ENCODE assay signal across 26 cellular contexts in the genomic region with DNA sequence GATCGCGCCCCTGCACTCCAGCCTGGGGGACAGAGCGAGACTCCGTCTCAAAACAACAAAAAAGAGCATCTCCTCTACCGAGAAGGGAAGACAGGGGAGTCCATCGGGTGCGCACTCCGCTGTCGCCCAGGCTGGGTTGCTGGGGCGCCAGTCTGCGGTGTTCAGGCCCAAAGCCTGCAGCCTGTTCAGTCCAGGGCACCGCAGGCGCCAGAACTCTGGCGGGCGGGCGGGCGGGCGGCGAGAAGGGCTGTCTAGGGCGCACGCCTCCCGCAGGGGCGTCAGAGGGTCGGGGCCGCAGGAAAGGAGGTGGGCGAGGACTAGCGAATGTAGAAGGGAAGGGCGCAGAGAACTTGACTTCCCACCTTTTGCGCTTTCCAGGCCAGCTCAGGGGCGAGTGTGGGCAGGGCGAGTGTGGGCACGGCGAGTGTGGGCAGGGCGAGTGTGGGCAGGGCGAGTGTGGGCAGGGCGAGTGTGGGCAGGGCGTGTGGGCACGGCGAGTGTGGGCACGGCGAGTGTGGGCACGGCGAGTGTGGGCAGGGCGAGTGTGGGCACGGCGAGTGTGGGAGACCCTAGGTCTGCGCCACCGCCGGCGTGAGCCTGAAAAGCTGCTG. TPM values are rescaled to one million over a fixed set of nuclear protein-coding genes. Genes with fewer than 3 reads are reported as not detected.
A peak's percentile ranks its signal among the peaks of the same experiment; 100 is the strongest.
DNase-seq lines count a peak whose midpoint lies in the region; ATAC-seq and TF ChIP-seq lines count a peak whose summit lies in the region.
"Had no signal": no experiment of that assay in that cellular context is flagged by ENCODE, and none has a peak within 500 bp of the region (broad histone marks: within the 10 kb centered on the region; RNA-seq: fewer than 3 reads in every experiment).

No MANE protein-coding gene starts in this region.

- no peak for ATAC-seq in CD8-positive, alpha-beta T cell
- ATAC-seq in WTC11 (peak; percentile 18), GM21786 (IDR thresholded peaks at IDR 0.05; ENCODE audit: unreplicated experiment) (no peak), body of pancreas (no peak)
- ATAC-seq: foreskin keratinocyte had no signal

- no peak for TF ChIP-seq CTCF in CD8-positive, alpha-beta T cell (IDR thresholded peaks at IDR 0.05)
- TF ChIP-seq CTCF in WTC11 (IDR thresholded peaks at IDR 0.05) (no peak), body of pancreas (IDR thresholded peaks at IDR 0.05) (no peak)

- H3K4me3 ChIP-seq in ACC112 (ENCODE audit: low read depth, low read length) (peak overlapping the region; percentile 56; the same call in 1 of the 2 replicates), body of pancreas (no peak overlapping the region)
- no peak overlapping the region for H3K4me3 ChIP-seq in CD8-positive, alpha-beta T cell (ENCODE audit: low read depth, low read length)
- H3K4me3 ChIP-seq: SJSA1 had no signal

- no peak overlapping the region for H3K27ac Mint-ChIP-seq in CD8-positive, alpha-beta T cell
- H3K27ac Mint-ChIP-seq in WTC11 = no peak overlapping the region
- H3K27ac Mint-ChIP-seq: CD8-positive, alpha-beta memory T cell; nephron had no signal

- no peaks in the 10 kb centered on the region for H3K9me3 ChIP-seq in CD8-positive, alpha-beta T cell (ENCODE audit: low read length)
- H3K9me3 ChIP-seq in body of pancreas = no peaks in the 10 kb centered on the region
- H3K9me3 ChIP-seq: upper lobe of left lung had no signal

- H3K36me3 Mint-ChIP-seq in CD8-positive, alpha-beta T cell = no peaks in the 10 kb centered on the region
- no peaks in the 10 kb centered on the region for H3K36me3 Mint-ChIP-seq in WTC11
- H3K36me3 Mint-ChIP-seq: CD8-positive, alpha-beta memory T cell had no signal

- in situ Hi-C loops in G401 (cut with HindIII; ENCODE audit: low sequenced_read_pairs) = no loop called here

- peaks cover 9% of the 10 kb centered on the region for H3K4me1 Mint-ChIP-seq in CD8-positive, alpha-beta T cell (ENCODE audit: low read depth)
- peaks cover 5% of the 10 kb centered on the region; the same call in 1 of the 2 replicates for H3K4me1 Mint-ChIP-seq in WTC11

- CTCF ChIA-PET in CD8-positive, alpha-beta T cell (lab: Charles Lee) = interaction anchor here (1.0 to 1.2 kb wide), 2 partner anchors 77 to 178 kb away, joined by 3 to 4 read pairs; no protein-coding TSS in a partner anchor
- CTCF ChIA-PET in WTC11 (lab: Charles Lee) = interaction anchor here (0.5 to 2.6 kb wide), 9 partner anchors 10 to 476 kb away, joined by 3 to 7 read pairs (median 5); a partner anchor contains a TSS

- H3K27me3 Mint-ChIP-seq in CD8-positive, alpha-beta T cell (ENCODE audit: low read depth) = peaks cover 59% of the 10 kb centered on the region
- H3K27me3 Mint-ChIP-seq in WTC11 (ENCODE audit: low read depth) = peaks cover 58% of the 10 kb centered on the region

- H3K27me3 ChIP-seq in ACC112 (ENCODE audit: insufficient read depth, low read length) (peaks cover 70% of the 10 kb centered on the region), body of pancreas (no peaks in the 10 kb centered on the region)
- H3K27me3 ChIP-seq in CD8-positive, alpha-beta T cell (ENCODE audit: insufficient read depth, low read length) = peaks cover 32% of the 10 kb centered on the region

- H3K4me3 Mint-ChIP-seq in CD8-positive, alpha-beta T cell = peak overlapping the region; percentile 64
- H3K4me3 Mint-ChIP-seq in WTC11 = peak overlapping the region; percentile 79
- H3K4me3 Mint-ChIP-seq: nephron had no signal

- WGBS in body of pancreas, 2 donors = 31 to 61% methylated on average over 18 to 48 of the region's 50 CpGs

- no peak for TF ChIP-seq POLR2A in body of pancreas (IDR thresholded peaks at IDR 0.05)

- H3K4me1 ChIP-seq in ACC112 (ENCODE audit: control insufficient read depth, insufficient read depth, low read length, unreplicated experiment) = no peaks in the 10 kb centered on the region
- peaks cover 14% of the 10 kb centered on the region for H3K4me1 ChIP-seq in CD8-positive, alpha-beta T cell (ENCODE audit: insufficient read depth, low read length)
- peaks cover 10% of the 10 kb centered on the region for H3K4me1 ChIP-seq in body of pancreas
- H3K4me1 ChIP-seq: foreskin keratinocyte, SJSA1 had no signal

- no peaks in the 10 kb centered on the region for H3K9me3 Mint-ChIP-seq in CD8-positive, alpha-beta T cell
- no peaks in the 10 kb centered on the region for H3K9me3 Mint-ChIP-seq in WTC11
- H3K9me3 Mint-ChIP-seq: nephron had no signal

- no peaks in the 10 kb centered on the region for H3K79me2 ChIP-seq in ACC112 (ENCODE audit: control insufficient read depth, insufficient read depth, low read length, unreplicated experiment)

- no peak for DNase-seq in CD8-positive, alpha-beta T cell
- DNase-seq in WTC11 (ENCODE audit: low spot score) (no peak), iPS-NIHi7 (ENCODE audit: extremely low spot score) (peak; percentile 28), G401 (ENCODE audit: low spot score) (no peak), body of pancreas (no peak)
- DNase-seq in stimulated activated CD4-positive, alpha-beta T cell treated with anti-CD3 and anti-CD28 coated beads, Interleukin-12 subunit alpha, Interleukin-12 subunit beta, amount 100 ng/mL, for 4 hours = no peak
- DNase-seq: activated CD8-positive, alpha-beta memory T cell treated with anti-CD3 and anti-CD28 coated beads for 24 hours; amniotic stem cell; CD8-positive, alpha-beta memory T cell; DMS79; dorsolateral prefrontal cortex; foreskin keratinocyte; NCI-H1048; NCI-H2029 treated with DMSO at 0.1 percent for 48 hours; NCI-H446 treated with DMSO at 0.1 percent for 48 hours; stimulated activated CD4-positive, alpha-beta T cell treated with anti-CD3 and anti-CD28 coated beads, Interleukin-2, amount 100 ng/mL, for 48 hours; upper lobe of left lung had no signal

- no peaks in the 10 kb centered on the region for H3K36me3 ChIP-seq in ACC112 (ENCODE audit: insufficient read depth, low read length)
- no peaks in the 10 kb centered on the region for H3K36me3 ChIP-seq in CD8-positive, alpha-beta T cell (ENCODE audit: insufficient read depth, low read length)
- no peaks in the 10 kb centered on the region for H3K36me3 ChIP-seq in body of pancreas (replicated peaks in 1 of 2; ENCODE audit: insufficient read depth in 1 of 2, low read depth in 2 of 2)
- H3K36me3 ChIP-seq: SJSA1, upper lobe of left lung had no signal

- POLR2A ChIA-PET in CD8-positive, alpha-beta T cell (lab: Charles Lee) = no interaction called here
- POLR2A ChIA-PET in WTC11 (lab: Charles Lee) = no interaction called here

- H3K27ac ChIP-seq in ACC112 (ENCODE audit: low read depth, low read length) (no peak overlapping the region), body of pancreas (no peak overlapping the region)
- H3K27ac ChIP-seq in CD8-positive, alpha-beta T cell (ENCODE audit: low read depth, low read length) = no peak overlapping the region
- H3K27ac ChIP-seq: dorsolateral prefrontal cortex, foreskin keratinocyte, SJSA1, upper lobe of left lung had no signal

- no peak overlapping the region for H2AFZ ChIP-seq in ACC112 (ENCODE audit: low read length, unreplicated experiment)

- intact Hi-C loops in CD8-positive, alpha-beta T cell (cut with DNase I, micrococcal nuclease) = no loop called here
- intact Hi-C loops in body of pancreas (cut with DNase I) = no loop called here

TF ChIP-seq in WTC11, 78 proteins besides CTCF, POLR2A, EP300 and RAD21 (continues in another document):
- TF ChIP-seq SOX15 (CRISPR knock-in tag; IDR thresholded peaks at IDR 0.05) = no peak
- no peak for TF ChIP-seq NFE2L1 (CRISPR knock-in tag; IDR thresholded peaks at IDR 0.05)
- TF ChIP-seq, protein P1, sequence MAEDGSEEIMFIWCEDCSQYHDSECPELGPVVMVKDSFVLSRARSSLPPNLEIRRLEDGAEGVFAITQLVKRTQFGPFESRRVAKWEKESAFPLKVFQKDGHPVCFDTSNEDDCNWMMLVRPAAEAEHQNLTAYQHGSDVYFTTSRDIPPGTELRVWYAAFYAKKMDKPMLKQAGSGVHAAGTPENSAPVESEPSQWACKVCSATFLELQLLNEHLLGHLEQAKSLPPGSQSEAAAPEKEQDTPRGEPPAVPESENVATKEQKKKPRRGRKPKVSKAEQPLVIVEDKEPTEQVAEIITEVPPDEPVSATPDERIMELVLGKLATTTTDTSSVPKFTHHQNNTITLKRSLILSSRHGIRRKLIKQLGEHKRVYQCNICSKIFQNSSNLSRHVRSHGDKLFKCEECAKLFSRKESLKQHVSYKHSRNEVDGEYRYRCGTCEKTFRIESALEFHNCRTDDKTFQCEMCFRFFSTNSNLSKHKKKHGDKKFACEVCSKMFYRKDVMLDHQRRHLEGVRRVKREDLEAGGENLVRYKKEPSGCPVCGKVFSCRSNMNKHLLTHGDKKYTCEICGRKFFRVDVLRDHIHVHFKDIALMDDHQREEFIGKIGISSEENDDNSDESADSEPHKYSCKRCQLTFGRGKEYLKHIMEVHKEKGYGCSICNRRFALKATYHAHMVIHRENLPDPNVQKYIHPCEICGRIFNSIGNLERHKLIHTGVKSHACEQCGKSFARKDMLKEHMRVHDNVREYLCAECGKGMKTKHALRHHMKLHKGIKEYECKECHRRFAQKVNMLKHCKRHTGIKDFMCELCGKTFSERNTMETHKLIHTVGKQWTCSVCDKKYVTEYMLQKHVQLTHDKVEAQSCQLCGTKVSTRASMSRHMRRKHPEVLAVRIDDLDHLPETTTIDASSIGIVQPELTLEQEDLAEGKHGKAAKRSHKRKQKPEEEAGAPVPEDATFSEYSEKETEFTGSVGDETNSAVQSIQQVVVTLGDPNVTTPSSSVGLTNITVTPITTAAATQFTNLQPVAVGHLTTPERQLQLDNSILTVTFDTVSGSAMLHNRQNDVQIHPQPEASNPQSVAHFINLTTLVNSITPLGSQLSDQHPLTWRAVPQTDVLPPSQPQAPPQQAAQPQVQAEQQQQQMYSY (CRISPR knock-in tag; IDR thresholded peaks at IDR 0.05) = no peak
- TF ChIP-seq FOXJ3 (CRISPR knock-in tag; IDR thresholded peaks at IDR 0.05; ENCODE audit: borderline replicate concordance) = no peak
- no peak for TF ChIP-seq TEAD4 (CRISPR knock-in tag; IDR thresholded peaks at IDR 0.05)
- TF ChIP-seq, protein P2, sequence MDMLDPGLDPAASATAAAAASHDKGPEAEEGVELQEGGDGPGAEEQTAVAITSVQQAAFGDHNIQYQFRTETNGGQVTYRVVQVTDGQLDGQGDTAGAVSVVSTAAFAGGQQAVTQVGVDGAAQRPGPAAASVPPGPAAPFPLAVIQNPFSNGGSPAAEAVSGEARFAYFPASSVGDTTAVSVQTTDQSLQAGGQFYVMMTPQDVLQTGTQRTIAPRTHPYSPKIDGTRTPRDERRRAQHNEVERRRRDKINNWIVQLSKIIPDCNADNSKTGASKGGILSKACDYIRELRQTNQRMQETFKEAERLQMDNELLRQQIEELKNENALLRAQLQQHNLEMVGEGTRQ (CRISPR knock-in tag; IDR thresholded peaks at IDR 0.05) = no peak
- no peak for TF ChIP-seq IRF2 (CRISPR knock-in tag; IDR thresholded peaks at IDR 0.05; ENCODE audit: borderline replicate concordance, low read depth)

RNA-seq across cellular contexts. Expression of a gene that starts 10.5 kb away (rescaled TPM):
- total RNA-seq in CD8-positive, alpha-beta T cell = not detected
- not detected in 3 replicates for total RNA-seq in WTC11 (2021)
- not detected in 2 replicates for total RNA-seq in G401 (2014; rRNA removed; shearing (Covaris generic))
- not detected for total RNA-seq in body of pancreas
- total RNA-seq: cardiac septum; CD8-positive, alpha-beta memory T cell; foreskin keratinocyte; H4; HT1080; LHCN-M2; SJSA1; skeletal muscle tissue; upper lobe of left lung had no signal
